Comparison of ENCODE assay signal across 8 cellular contexts in genomic region chr12:131808744-131809371, GRCh38. TPM values are rescaled to one million over a fixed set of nuclear protein-coding genes. Genes with fewer than 3 reads are reported as not detected.
DNase-seq lines count a peak whose midpoint lies in the region; ATAC-seq lines count a peak whose summit lies in the region.

No MANE protein-coding gene starts in this region.

- peaks cover 5% of the 10 kb centered on the region for H3K36me3 Mint-ChIP-seq in activated T-helper 1 cell treated with anti-CD3 and anti-CD28 coated beads, Interleukin-12 subunit alpha, Interleukin-12 subunit beta, Interleukin-2, Interleukin-4 antibody, amounts not matched to agents 30 ng/mL and 10 ng/mL and 1 ng/mL, durations not matched to agents 14 hours and 24 hours and 36 hours (ENCODE audit: low read depth)
- H3K36me3 Mint-ChIP-seq in memory B cell: peaks cover 10% of the 10 kb centered on the region

- ATAC-seq in HG02938 (IDR thresholded peaks at IDR 0.05; ENCODE audit: unreplicated experiment) (peak; percentile 58), memory B cell (ENCODE audit: low read depth) (peak; percentile 90), GM21737 (IDR thresholded peaks at IDR 0.05; ENCODE audit: unreplicated experiment) (no peak)

- no peaks in the 10 kb centered on the region for H3K4me1 Mint-ChIP-seq in activated T-helper 1 cell treated with anti-CD3 and anti-CD28 coated beads, Interleukin-12 subunit alpha, Interleukin-12 subunit beta, Interleukin-2, Interleukin-4 antibody, amounts not matched to agents 30 ng/mL and 10 ng/mL and 1 ng/mL, durations not matched to agents 14 hours and 24 hours and 36 hours (ENCODE audit: low read depth)
- H3K4me1 Mint-ChIP-seq in memory B cell: peaks cover 7% of the 10 kb centered on the region

- peak overlapping the region; percentile 52 for H3K27ac Mint-ChIP-seq in activated T-helper 1 cell treated with anti-CD3 and anti-CD28 coated beads, Interleukin-12 subunit alpha, Interleukin-12 subunit beta, Interleukin-2, Interleukin-4 antibody, amounts not matched to agents 30 ng/mL and 10 ng/mL and 1 ng/mL, durations not matched to agents 14 hours and 24 hours and 36 hours
- no peak overlapping the region for H3K27ac Mint-ChIP-seq in memory B cell

- DNase-seq in ELF-1 (ENCODE audit: low read depth, low spot score): peak; percentile 71
- DNase-seq in activated T-helper 1 cell treated with anti-CD3 and anti-CD28 coated beads, Interleukin-12 subunit alpha, Interleukin-12 subunit beta, Interleukin-2, Interleukin-4 antibody, amounts not matched to agents 30 ng/mL and 10 ng/mL and 1 ng/mL, durations not matched to agents 14 hours and 24 hours and 36 hours (ENCODE audit: low spot score): peak; percentile 33
- no peak for DNase-seq in memory B cell (ENCODE audit: low spot score in 2 of 2)
- no peak for DNase-seq in DMS153 treated with DMSO at 0.1 percent for 48 hours (lab: John Stamatoyannopoulos, UW; ENCODE audit: unreplicated experiment)
- no peak for DNase-seq in DMS153 (lab: John Stamatoyannopoulos, UW)
- DNase-seq in anterior cingulate cortex (lab: John Stamatoyannopoulos, UW): no peak

- intact Hi-C loops in activated T-helper 1 cell treated with anti-CD3 and anti-CD28 coated beads, Interleukin-12 subunit alpha, Interleukin-12 subunit beta, Interleukin-2, Interleukin-4 antibody, amounts not matched to agents 30 ng/mL and 10 ng/mL and 1 ng/mL, durations not matched to agents 14 hours and 24 hours and 36 hours (cut with micrococcal nuclease): no loop called here

- H3K27me3 Mint-ChIP-seq in activated T-helper 1 cell treated with anti-CD3 and anti-CD28 coated beads, Interleukin-12 subunit alpha, Interleukin-12 subunit beta, Interleukin-2, Interleukin-4 antibody, amounts not matched to agents 30 ng/mL and 10 ng/mL and 1 ng/mL, durations not matched to agents 14 hours and 24 hours and 36 hours (ENCODE audit: insufficient read depth): no peaks in the 10 kb centered on the region
- no peaks in the 10 kb centered on the region for H3K27me3 Mint-ChIP-seq in memory B cell

- peaks cover 20% of the 10 kb centered on the region for H3K9me3 Mint-ChIP-seq in activated T-helper 1 cell treated with anti-CD3 and anti-CD28 coated beads, Interleukin-12 subunit alpha, Interleukin-12 subunit beta, Interleukin-2, Interleukin-4 antibody, amounts not matched to agents 30 ng/mL and 10 ng/mL and 1 ng/mL, durations not matched to agents 14 hours and 24 hours and 36 hours
- H3K9me3 Mint-ChIP-seq in memory B cell: peaks cover 5% of the 10 kb centered on the region

- peak overlapping the region; percentile 71 for H3K4me3 Mint-ChIP-seq in activated T-helper 1 cell treated with anti-CD3 and anti-CD28 coated beads, Interleukin-12 subunit alpha, Interleukin-12 subunit beta, Interleukin-2, Interleukin-4 antibody, amounts not matched to agents 30 ng/mL and 10 ng/mL and 1 ng/mL, durations not matched to agents 14 hours and 24 hours and 36 hours
- peak overlapping the region; percentile 78 for H3K4me3 Mint-ChIP-seq in memory B cell

RNA-seq across cellular contexts. Expression of gene MMP17, which starts 19.3 kb away (rescaled TPM):
- 0.39 and 0.81 TPM in 2 replicates for total RNA-seq in activated T-helper 1 cell treated with anti-CD3 and anti-CD28 coated beads, Interleukin-12 subunit alpha, Interleukin-12 subunit beta, Interleukin-2, Interleukin-4 antibody, amounts not matched to agents 30 ng/mL and 10 ng/mL and 1 ng/mL, durations not matched to agents 14 hours and 24 hours and 36 hours

Comparison
In these comparisons a context has a peak if more than half of its experiments do, and no peak if none do; other contexts are left out.
1. DNase-seq: peak in ELF-1 (single experiment) and activated T-helper 1 cell treated with anti-CD3 and anti-CD28 coated beads, Interleukin-12 subunit alpha, Interleukin-12 subunit beta, Interleukin-2, Interleukin-4 antibody, amounts not matched to agents 30 ng/mL and 10 ng/mL and 1 ng/mL, durations not matched to agents 14 hours and 24 hours and 36 hours (single experiment); none in memory B cell (0 of 2), DMS153 treated with DMSO at 0.1 percent for 48 hours (single experiment), DMS153 (single experiment) and anterior cingulate cortex (0 of 58).